In the genomic region with DNA sequence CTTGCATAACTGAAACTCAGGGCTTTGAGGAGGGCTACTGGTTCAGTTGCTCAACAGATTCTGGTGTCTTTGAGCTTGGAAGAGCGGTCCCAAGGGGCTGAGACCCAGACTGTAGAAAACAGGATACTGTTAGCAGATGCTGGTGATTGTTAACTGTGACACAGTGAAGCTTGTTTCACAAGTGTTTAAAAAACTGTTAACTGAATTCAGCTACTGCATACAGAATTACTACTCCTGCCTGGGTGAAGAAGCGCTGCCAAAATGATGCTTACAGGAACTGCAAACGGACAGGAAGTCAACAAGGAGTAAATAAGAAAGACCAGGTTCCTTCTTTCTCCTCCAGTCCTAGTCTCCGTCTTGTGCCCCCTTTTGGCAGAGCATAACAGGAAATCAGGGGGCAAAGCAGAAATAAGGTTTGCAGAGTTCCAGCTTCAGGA, we compare ENCODE assay signal across 25 cellular contexts.
A peak's percentile ranks its signal among the peaks of the same experiment; 100 is the strongest.
DNase-seq lines count a peak whose midpoint lies in the region; ATAC-seq and TF ChIP-seq lines count a peak whose summit lies in the region.
"Had no signal": no experiment of that assay in that cellular context is flagged by ENCODE, and none has a peak within 500 bp of the region (broad histone marks: within the 10 kb centered on the region; RNA-seq: fewer than 3 reads in every experiment).

No MANE protein-coding gene starts in this region.

- TF ChIP-seq CTCF in endothelial cell (IDR thresholded peaks at IDR 0.05; ENCODE audit: unreplicated experiment), result no peak
- no peak for TF ChIP-seq CTCF in stomach (IDR thresholded peaks at IDR 0.05)

- H3K27ac Mint-ChIP-seq in activated naive CD8-positive, alpha-beta T cell, result no peak overlapping the region
- no peak overlapping the region for H3K27ac Mint-ChIP-seq in activated naive CD8-positive, alpha-beta T cell treated with anti-CD3 and anti-CD28 coated beads for 36 hours
- H3K27ac Mint-ChIP-seq in endothelial cell (ENCODE audit: unreplicated experiment), result peak overlapping the region; percentile 58
- H3K27ac Mint-ChIP-seq: activated naive CD4-positive, alpha-beta T cell treated with anti-CD3 and anti-CD28 coated beads for 36 hours; nephron progenitor cell had no signal

- no peaks in the 10 kb centered on the region for H3K4me1 ChIP-seq in thymus (ENCODE audit: control insufficient read depth, insufficient read depth, low read length)
- no peaks in the 10 kb centered on the region for H3K4me1 ChIP-seq in stomach
- H3K4me1 ChIP-seq: ascending aorta, sigmoid colon, thyroid gland had no signal

- intact Hi-C loops in left cardiac atrium (cut with DNase I) (no loop called here), stomach (cut with DNase I; ENCODE audit: low total_unique reads) (no loop called here)

- no peaks in the 10 kb centered on the region for H3K36me3 ChIP-seq in thymus (ENCODE audit: control insufficient read depth, insufficient read depth)
- H3K36me3 ChIP-seq in stomach, result no peaks in the 10 kb centered on the region
- H3K36me3 ChIP-seq: ascending aorta, sigmoid colon, thyroid gland had no signal

- peak overlapping the region; percentile 14 for H3K4me3 Mint-ChIP-seq in activated naive CD8-positive, alpha-beta T cell
- no peak overlapping the region for H3K4me3 Mint-ChIP-seq in activated naive CD8-positive, alpha-beta T cell treated with anti-CD3 and anti-CD28 coated beads for 36 hours
- H3K4me3 Mint-ChIP-seq in endothelial cell (ENCODE audit: unreplicated experiment), result no peak overlapping the region
- H3K4me3 Mint-ChIP-seq: activated naive CD4-positive, alpha-beta T cell treated with anti-CD3 and anti-CD28 coated beads for 36 hours; CD4-positive, CD25-positive, alpha-beta regulatory T cell; nephron progenitor cell had no signal

- 41% methylated on average over 4 of the region's 4 CpGs for WGBS in thymus
- 53 to 71% (median 69%) methylated on average over 4 of the region's 4 CpGs for WGBS in stomach, 5 donors

- no peaks in the 10 kb centered on the region for H3K9me3 Mint-ChIP-seq in activated naive CD8-positive, alpha-beta T cell (ENCODE audit: low read depth)
- peaks cover 6% of the 10 kb centered on the region for H3K9me3 Mint-ChIP-seq in activated naive CD8-positive, alpha-beta T cell treated with anti-CD3 and anti-CD28 coated beads for 36 hours
- H3K9me3 Mint-ChIP-seq in endothelial cell (ENCODE audit: unreplicated experiment), result no peaks in the 10 kb centered on the region

- H3K4me3 ChIP-seq in thymus (ENCODE audit: low read length), result no peak overlapping the region
- H3K4me3 ChIP-seq in stomach, result no peak overlapping the region
- H3K4me3 ChIP-seq: ascending aorta, dorsolateral prefrontal cortex, sigmoid colon, thyroid gland had no signal

- H3K27me3 ChIP-seq in thymus (ENCODE audit: control insufficient read depth, insufficient read depth) (no peaks in the 10 kb centered on the region), stomach (no peaks in the 10 kb centered on the region)
- H3K27me3 ChIP-seq: ascending aorta, sigmoid colon, thyroid gland had no signal

- H3K36me3 Mint-ChIP-seq in activated naive CD8-positive, alpha-beta T cell, result peaks cover 3% of the 10 kb centered on the region
- H3K36me3 Mint-ChIP-seq in activated naive CD8-positive, alpha-beta T cell treated with anti-CD3 and anti-CD28 coated beads for 36 hours, result peaks cover 2% of the 10 kb centered on the region
- H3K36me3 Mint-ChIP-seq in endothelial cell (ENCODE audit: low read depth, unreplicated experiment), result no peaks in the 10 kb centered on the region
- H3K36me3 Mint-ChIP-seq: CD4-positive, CD25-positive, alpha-beta regulatory T cell had no signal

- TF ChIP-seq POLR2A in stomach (IDR thresholded peaks at IDR 0.05), result no peak

- no peak for DNase-seq in activated naive CD8-positive, alpha-beta T cell treated with anti-CD3 and anti-CD28 coated beads for 36 hours
- DNase-seq in NOMO-1 treated with DMSO at 0.1 percent for 48 hours (lab: John Stamatoyannopoulos, UW; ENCODE audit: unreplicated experiment), result peak; percentile 66
- no peak for DNase-seq in endothelial cell (ENCODE audit: low spot score)
- DNase-seq in left cardiac atrium, result no peak
- DNase-seq in stomach, result no peak
- DNase-seq: activated CD4-positive, alpha-beta T cell treated with anti-CD3 and anti-CD28 coated beads, Interleukin-2, amount 50 U/mL, for 48 hours; activated naive CD4-positive, alpha-beta T cell treated with anti-CD3 and anti-CD28 coated beads for 36 hours; central memory CD4-positive, alpha-beta T cell; DMS153; dorsolateral prefrontal cortex; NCI-H1436; NCI-H524; nephron progenitor cell; Right ventricle myocardium superior; sigmoid colon; T-helper 2 cell; thyroid gland had no signal

- no peak for ATAC-seq in left cardiac atrium
- no peak for ATAC-seq in GM18519 (IDR thresholded peaks at IDR 0.05; ENCODE audit: low FRiP score, unreplicated experiment)

- peaks cover 4% of the 10 kb centered on the region for H3K27me3 Mint-ChIP-seq in activated naive CD8-positive, alpha-beta T cell
- H3K27me3 Mint-ChIP-seq in activated naive CD8-positive, alpha-beta T cell treated with anti-CD3 and anti-CD28 coated beads for 36 hours, result peaks cover 7% of the 10 kb centered on the region
- H3K27me3 Mint-ChIP-seq in endothelial cell (ENCODE audit: unreplicated experiment), result no peaks in the 10 kb centered on the region

- H3K27ac ChIP-seq in thymus (ENCODE audit: low read depth) (peak overlapping the region; percentile 20), stomach (no peak overlapping the region)
- H3K27ac ChIP-seq: ascending aorta, dorsolateral prefrontal cortex, epithelial cell of prostate, KMS-11, sigmoid colon, thyroid gland, VCaP had no signal

- no peak for TF ChIP-seq EP300 in stomach (IDR thresholded peaks at IDR 0.05)

- peaks cover 11% of the 10 kb centered on the region for H3K4me1 Mint-ChIP-seq in activated naive CD8-positive, alpha-beta T cell (ENCODE audit: low read depth)
- H3K4me1 Mint-ChIP-seq in activated naive CD8-positive, alpha-beta T cell treated with anti-CD3 and anti-CD28 coated beads for 36 hours, result peaks cover 7% of the 10 kb centered on the region
- H3K4me1 Mint-ChIP-seq in endothelial cell (ENCODE audit: unreplicated experiment), result peaks cover 7% of the 10 kb centered on the region
- H3K4me1 Mint-ChIP-seq: nephron progenitor cell had no signal

- no peaks in the 10 kb centered on the region for H3K9me3 ChIP-seq in thymus (ENCODE audit: control insufficient read depth)
- no peaks in the 10 kb centered on the region for H3K9me3 ChIP-seq in stomach
- H3K9me3 ChIP-seq: ascending aorta, sigmoid colon, thyroid gland had no signal
